1 cellular context compared by ENCODE assay signal in the genomic region with DNA sequence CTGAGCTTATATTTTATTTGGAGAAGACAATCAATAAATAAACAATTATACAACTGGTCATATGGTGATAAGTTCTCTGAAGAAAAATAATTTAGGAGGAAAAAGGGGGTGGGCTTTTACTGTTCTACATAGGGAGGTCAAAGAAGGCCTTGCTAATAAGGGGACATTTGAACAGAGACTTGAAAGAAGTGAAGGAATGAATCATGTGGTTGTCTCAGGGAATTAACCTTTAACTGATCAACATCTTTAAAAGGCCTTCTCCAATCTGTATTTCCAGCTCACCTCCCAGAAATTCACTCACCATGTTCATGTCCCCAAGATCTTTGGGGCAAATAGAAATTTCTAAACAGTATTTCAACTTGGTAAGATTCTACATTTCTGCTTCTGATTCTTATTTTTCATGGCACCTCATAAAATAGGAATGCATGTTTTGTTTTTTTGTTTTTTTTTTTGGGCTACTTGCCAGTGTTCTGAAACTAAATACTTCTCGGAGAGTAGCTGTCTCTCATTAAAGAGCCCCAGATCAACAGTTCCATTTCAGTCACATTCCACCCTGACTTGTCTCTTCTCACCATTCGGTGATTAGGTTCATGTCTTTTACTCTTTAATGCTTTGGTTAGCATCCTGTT.
TF ChIP-seq lines count a peak whose summit lies in the region.

No MANE protein-coding gene starts in this region.

TF ChIP-seq in HEK293, 187 proteins besides CTCF, POLR2A, EP300 and RAD21 (continued from another document):
- TF ChIP-seq ZBTB11 (tag by site-specific recombination; conservative IDR thresholded peaks at IDR 0.05; ENCODE audit: low read depth) (no peak), PRDM1 (tag by site-specific recombination; IDR thresholded peaks at IDR 0.05) (no peak), ZNF146 (tag by site-specific recombination; IDR thresholded peaks at IDR 0.05) (no peak), ZNF394 (tag by site-specific recombination; IDR thresholded peaks at IDR 0.05; ENCODE audit: borderline replicate concordance) (peak; percentile 82), ZNF214 (tag by site-specific recombination; IDR thresholded peaks at IDR 0.05; ENCODE audit: borderline replicate concordance) (no peak), ZIC2 (tag by site-specific recombination; IDR thresholded peaks at IDR 0.05) (no peak), ZNF558 (tag by site-specific recombination; IDR thresholded peaks at IDR 0.05) (no peak), ZNF184 (tag by site-specific recombination; IDR thresholded peaks at IDR 0.05) (no peak), SCRT2 (tag by site-specific recombination; IDR thresholded peaks at IDR 0.05) (peak; percentile 68), ZNF571 (tag by site-specific recombination; IDR thresholded peaks at IDR 0.05) (no peak), ZNF660 (tag by site-specific recombination; IDR thresholded peaks at IDR 0.05) (no peak), PRDM10 (tag by site-specific recombination; IDR thresholded peaks at IDR 0.05) (0 out of 2 replicates have a peak, but pooled peaks have one; percentile 9), ZNF473 (tag by site-specific recombination; IDR thresholded peaks at IDR 0.05) (no peak), ZNF768 (tag by site-specific recombination; IDR thresholded peaks at IDR 0.05) (no peak), YY2 (tag by site-specific recombination; IDR thresholded peaks at IDR 0.05) (no peak), ZNF433 (tag by site-specific recombination; IDR thresholded peaks at IDR 0.05; ENCODE audit: low read depth) (no peak), ZBTB17 (tag by site-specific recombination; IDR thresholded peaks at IDR 0.05) (peak; percentile 40; the same call in 1 of the 2 replicates), ZNF341 (tag by site-specific recombination; IDR thresholded peaks at IDR 0.05; ENCODE audit: low read depth) (no peak), ZNF202 (tag by site-specific recombination; IDR thresholded peaks at IDR 0.05; ENCODE audit: borderline replicate concordance) (no peak), ZNF549 (tag by site-specific recombination; IDR thresholded peaks at IDR 0.05) (no peak), PRDM2 (tag by site-specific recombination; IDR thresholded peaks at IDR 0.05; ENCODE audit: borderline replicate concordance) (no peak), ZNF16 (tag by site-specific recombination; IDR thresholded peaks at IDR 0.05; ENCODE audit: low read depth) (no peak), ZEB2 (tag by site-specific recombination; IDR thresholded peaks at IDR 0.05) (peak; percentile 31; the same call in 1 of the 2 replicates), EGR2 (tag by site-specific recombination; IDR thresholded peaks at IDR 0.05; ENCODE audit: low read depth) (no peak), ZNF521 (tag by site-specific recombination; IDR thresholded peaks at IDR 0.05) (no peak), ZNF76 (tag by site-specific recombination; IDR thresholded peaks at IDR 0.05; ENCODE audit: borderline replicate concordance, low read depth) (no peak), ZNF362 (tag by site-specific recombination; IDR thresholded peaks at IDR 0.05) (peak; percentile 66; the same call in 1 of the 2 replicates), ZNF785 (tag by site-specific recombination; IDR thresholded peaks at IDR 0.05) (no peak), ZNF704 (tag by site-specific recombination; IDR thresholded peaks at IDR 0.05) (no peak)
